ENCODE assay signal across 7 cellular contexts in genomic region chr4:88320780-88321373, GRCh38. TPM values are rescaled to one million over a fixed set of nuclear protein-coding genes. Genes with fewer than 3 reads are reported as not detected.
DNase-seq lines count a peak whose midpoint lies in the region; ATAC-seq and TF ChIP-seq lines count a peak whose summit lies in the region.

No MANE protein-coding gene starts in this region.

- no peaks in the 10 kb centered on the region for H4K20me1 ChIP-seq in GM23248 (ENCODE audit: insufficient read depth)

- no peaks in the 10 kb centered on the region for H3F3A ChIP-seq in GM23248 (ENCODE audit: insufficient read depth)

- ATAC-seq in GM18505 (IDR thresholded peaks at IDR 0.05; ENCODE audit: unreplicated experiment) (peak; percentile 98), upper lobe of right lung (peak; percentile 97)

- H3K9me2 ChIP-seq in GM23248 (ENCODE audit: insufficient read depth): no peaks in the 10 kb centered on the region

- no peaks in the 10 kb centered on the region for H3K79me2 ChIP-seq in GM23248 (ENCODE audit: insufficient read depth)

- H2AFZ ChIP-seq in GM23248: peak overlapping the region; percentile 60

- peak; percentile 3 for DNase-seq in GM23248
- peak; percentile 9 for DNase-seq in activated T-cell treated with anti-CD3 and anti-CD28 coated beads for 48 hours (ENCODE audit: low read depth)
- peak; percentile 26 for DNase-seq in iPS-NIHi7 (ENCODE audit: extremely low spot score)
- DNase-seq in upper lobe of right lung: peak; percentile 63
- no peak for DNase-seq in effector CD4-positive, alpha-beta T cell

- no peak overlapping the region for H3K4me2 ChIP-seq in GM23248 (ENCODE audit: unreplicated experiment)

- in situ Hi-C loops in GM23248 (cut with MboI): no loop called here

- H3K4me1 ChIP-seq in GM23248 (ENCODE audit: insufficient read depth) (no peaks in the 10 kb centered on the region), upper lobe of right lung (peaks cover 12% of the 10 kb centered on the region)

- H3K27me3 ChIP-seq in GM23248 (replicated peaks; ENCODE audit: insufficient read depth) (no peaks in the 10 kb centered on the region), upper lobe of right lung (no peaks in the 10 kb centered on the region)

- intact Hi-C loops in upper lobe of right lung (cut with DNase I): no loop called here

- H3K9ac ChIP-seq in GM23248: no peak overlapping the region

- H3K36me3 ChIP-seq in GM23248 (ENCODE audit: low read depth) (no peaks in the 10 kb centered on the region), KOPT-K1 (ENCODE audit: insufficient read depth, low read length) (no peaks in the 10 kb centered on the region), upper lobe of right lung (no peaks in the 10 kb centered on the region)

- H3K4me3 ChIP-seq in GM23248: no peak overlapping the region
- H3K4me3 ChIP-seq in upper lobe of right lung: no peak overlapping the region

- H3K27ac ChIP-seq in GM23248: no peak overlapping the region
- H3K27ac ChIP-seq in KOPT-K1 (ENCODE audit: low read depth, low read length, poor library complexity, severe bottlenecking): peak overlapping the region; percentile 92
- H3K27ac ChIP-seq in upper lobe of right lung: peak overlapping the region; percentile 56

- no peak for TF ChIP-seq CTCF in upper lobe of right lung (IDR thresholded peaks at IDR 0.05)

- H3K9me3 ChIP-seq in GM23248 (ENCODE audit: low read depth): no peaks in the 10 kb centered on the region
- H3K9me3 ChIP-seq in KOPT-K1 (ENCODE audit: insufficient read depth, low read length, poor library complexity, severe bottlenecking): no peaks in the 10 kb centered on the region
- H3K9me3 ChIP-seq in upper lobe of right lung: no peaks in the 10 kb centered on the region

- TF ChIP-seq POLR2A in GM18505 (IDR thresholded peaks at IDR 0.05; ENCODE audit: borderline replicate concordance, extremely low read depth, insufficient read depth, insufficient read length): peak; percentile 46

- WGBS in GM23248 (ENCODE audit: low coverage in 1 of 2, low lambda C conversion rate in 2 of 2, missing lambda C conversion rate in 2 of 2), 2 experiments: 55% methylated on average over 5 of the region's 5 CpGs

RNA-seq across cellular contexts. Expression of gene PPM1K, which starts 36.5 kb away (rescaled TPM):
- 4.6 and 8.2 TPM in 2 replicates for total RNA-seq in GM23248 (2014; rRNA removed; shearing (Covaris generic))
- polyA plus RNA-seq in GM23248 (2016; fragmentation: Nextera tagmentation; extraction: Ambion mirVana): 4.3 and 5.5 TPM in 2 replicates
- 37.7 TPM for total RNA-seq in upper lobe of right lung

RNA-seq across cellular contexts. Expression of gene HERC6, which starts 57.8 kb away (rescaled TPM):
- 0.51 and 1.1 TPM in 2 replicates for total RNA-seq in GM23248 (2014; rRNA removed; shearing (Covaris generic))
- 1.2 and 1.3 TPM in 2 replicates for polyA plus RNA-seq in GM23248 (2016; fragmentation: Nextera tagmentation; extraction: Ambion mirVana)
- 13.0 TPM for total RNA-seq in upper lobe of right lung
